ENCODE assay signal across 20 cellular contexts in the genomic region with DNA sequence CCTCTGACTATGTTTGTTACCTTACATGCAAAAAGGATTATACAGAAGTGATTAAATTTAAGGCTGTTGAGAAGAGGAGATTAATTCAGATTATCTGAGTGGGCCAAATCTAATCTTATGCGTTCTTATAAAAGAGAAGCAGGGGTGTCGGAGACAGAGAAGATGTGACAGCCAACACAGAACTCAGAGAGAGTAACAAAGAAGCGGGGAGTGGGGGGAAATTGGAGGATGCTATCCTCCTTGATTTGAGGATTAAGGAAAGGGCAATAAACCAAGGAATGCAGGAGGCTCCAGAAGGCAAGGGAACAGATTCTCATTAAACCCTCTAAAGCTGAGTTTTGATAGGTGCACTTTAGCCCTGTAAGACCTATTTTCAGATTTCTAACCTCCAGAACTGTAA.
A peak's percentile ranks its signal among the peaks of the same experiment; 100 is the strongest.
DNase-seq lines count a peak whose midpoint lies in the region; FAIRE-seq and TF ChIP-seq lines count a peak whose summit lies in the region.
"Had no signal": no experiment of that assay in that cellular context is flagged by ENCODE, and none has a peak within 500 bp of the region (broad histone marks: within the 10 kb centered on the region; RNA-seq: fewer than 3 reads in every experiment).

No MANE protein-coding gene starts in this region.

- no peaks in the 10 kb centered on the region for H3K79me1 ChIP-seq in mesendoderm (ENCODE audit: low read length)

- H2BK15ac ChIP-seq in mesendoderm (replicated peaks; ENCODE audit: low read depth), result no peak overlapping the region

- no peak overlapping the region for H3K9ac ChIP-seq in mesendoderm (ENCODE audit: low read length)
- H3K9ac ChIP-seq: BLaER1 treated with 17β-estradiol and CSF1 and Interleukin-3, amounts not matched to agents 10 nM and 100 nM had no signal

- no peak overlapping the region for H4K5ac ChIP-seq in mesendoderm (ENCODE audit: low read length)

- no peak overlapping the region for H3K4me3 ChIP-seq in mesendoderm (ENCODE audit: low read length)
- H3K4me3 ChIP-seq: A549; BLaER1 treated with 17β-estradiol and CSF1 and Interleukin-3, amounts not matched to agents 10 nM and 100 nM; GM23338 had no signal

- H2BK5ac ChIP-seq in mesendoderm (ENCODE audit: low read length), result no peak overlapping the region

- H3K56ac ChIP-seq in mesendoderm (ENCODE audit: low read length), result no peak overlapping the region

- no peaks in the 10 kb centered on the region for H3K36me3 ChIP-seq in mesendoderm (ENCODE audit: control insufficient read depth, insufficient read depth, low read length)
- H3K36me3 ChIP-seq: BE2C; BLaER1 treated with 17β-estradiol and CSF1 and Interleukin-3, amounts not matched to agents 10 nM and 100 nM had no signal

- H3K27ac ChIP-seq in mesendoderm (ENCODE audit: low read depth, low read length), result no peak overlapping the region
- H3K27ac ChIP-seq: A549; BLaER1 treated with 17β-estradiol and CSF1 and Interleukin-3, amounts not matched to agents 10 nM and 100 nM had no signal

- FAIRE-seq in D721Med (lab: Jason Lieb, UNC) (peak; percentile 95), HTR-8/SVneo (lab: Jason Lieb, UNC) (no peak)
- FAIRE-seq: A549, G401.6, GM12892 had no signal

- no peak overlapping the region for H3K23ac ChIP-seq in mesendoderm (ENCODE audit: low read length)

- no CpG with 5 or more reads among the region's 3 CpGs for WGBS in mesendoderm (ENCODE audit: extremely low coverage, insufficient coverage, low lambda C conversion rate)

- no peak overlapping the region for H3K4ac ChIP-seq in mesendoderm (ENCODE audit: low read depth, low read length)

- no peak overlapping the region for H2BK120ac ChIP-seq in mesendoderm (ENCODE audit: low read depth, low read length)

- no peak for DNase-seq in D721Med (ENCODE audit: insufficient read length, low spot score)
- DNase-seq in NCI-H82 (lab: John Stamatoyannopoulos, UW), result peak; percentile 98
- peak; percentile 48 for DNase-seq in mesendoderm
- DNase-seq in putamen (ENCODE audit: low spot score), result no peak
- DNase-seq in HTR-8/SVneo (ENCODE audit: insufficient read length, low spot score), result no peak
- no peak for DNase-seq in NK-92 (lab: John Stamatoyannopoulos, UW; ENCODE audit: unreplicated experiment)
- DNase-seq: 8988T; ACHN; AML-193; BE2C; CD4-positive, alpha-beta T cell; CD8-positive, alpha-beta memory T cell; DMS153; DND-41; H9 had no signal

- H3K79me2 ChIP-seq in mesendoderm (ENCODE audit: control insufficient read depth, insufficient read depth, low read length), result no peaks in the 10 kb centered on the region

- no peak overlapping the region for H3K18ac ChIP-seq in mesendoderm (ENCODE audit: low read length)

- H3K4me1 ChIP-seq in mesendoderm (ENCODE audit: control insufficient read depth, low read depth, low read length), result no peaks in the 10 kb centered on the region
- H3K4me1 ChIP-seq: A549; BE2C; BLaER1 treated with 17β-estradiol and CSF1 and Interleukin-3, amounts not matched to agents 10 nM and 100 nM had no signal

- no peak overlapping the region for H4K8ac ChIP-seq in mesendoderm (ENCODE audit: low read depth, low read length)

- no peaks in the 10 kb centered on the region for H3K27me3 ChIP-seq in mesendoderm (ENCODE audit: insufficient read depth, low read length, poor library complexity)
- H3K27me3 ChIP-seq: BE2C; BLaER1 treated with 17β-estradiol and CSF1 and Interleukin-3, amounts not matched to agents 10 nM and 100 nM had no signal

- H2AK5ac ChIP-seq in mesendoderm (ENCODE audit: low read length), result no peak overlapping the region

- no peak for TF ChIP-seq CTCF in D721Med (IDR thresholded peaks at IDR 0.05; ENCODE audit: insufficient read depth, missing control alignments)

- H3K4me2 ChIP-seq in mesendoderm (ENCODE audit: low read length), result no peak overlapping the region
- H3K4me2 ChIP-seq: A549; BLaER1 treated with 17β-estradiol and CSF1 and Interleukin-3, amounts not matched to agents 10 nM and 100 nM; GM23338 had no signal

Comparison
In these comparisons a context has a peak if more than half of its experiments do, and no peak if none do; other contexts are left out.
1. DNase-seq: peak in NCI-H82 (single experiment) and mesendoderm (single experiment); none in D721Med (single experiment), putamen (single experiment), HTR-8/SVneo (single experiment) and NK-92 (single experiment).